ENCODE assay signal across 8 cellular contexts in the genomic region with DNA sequence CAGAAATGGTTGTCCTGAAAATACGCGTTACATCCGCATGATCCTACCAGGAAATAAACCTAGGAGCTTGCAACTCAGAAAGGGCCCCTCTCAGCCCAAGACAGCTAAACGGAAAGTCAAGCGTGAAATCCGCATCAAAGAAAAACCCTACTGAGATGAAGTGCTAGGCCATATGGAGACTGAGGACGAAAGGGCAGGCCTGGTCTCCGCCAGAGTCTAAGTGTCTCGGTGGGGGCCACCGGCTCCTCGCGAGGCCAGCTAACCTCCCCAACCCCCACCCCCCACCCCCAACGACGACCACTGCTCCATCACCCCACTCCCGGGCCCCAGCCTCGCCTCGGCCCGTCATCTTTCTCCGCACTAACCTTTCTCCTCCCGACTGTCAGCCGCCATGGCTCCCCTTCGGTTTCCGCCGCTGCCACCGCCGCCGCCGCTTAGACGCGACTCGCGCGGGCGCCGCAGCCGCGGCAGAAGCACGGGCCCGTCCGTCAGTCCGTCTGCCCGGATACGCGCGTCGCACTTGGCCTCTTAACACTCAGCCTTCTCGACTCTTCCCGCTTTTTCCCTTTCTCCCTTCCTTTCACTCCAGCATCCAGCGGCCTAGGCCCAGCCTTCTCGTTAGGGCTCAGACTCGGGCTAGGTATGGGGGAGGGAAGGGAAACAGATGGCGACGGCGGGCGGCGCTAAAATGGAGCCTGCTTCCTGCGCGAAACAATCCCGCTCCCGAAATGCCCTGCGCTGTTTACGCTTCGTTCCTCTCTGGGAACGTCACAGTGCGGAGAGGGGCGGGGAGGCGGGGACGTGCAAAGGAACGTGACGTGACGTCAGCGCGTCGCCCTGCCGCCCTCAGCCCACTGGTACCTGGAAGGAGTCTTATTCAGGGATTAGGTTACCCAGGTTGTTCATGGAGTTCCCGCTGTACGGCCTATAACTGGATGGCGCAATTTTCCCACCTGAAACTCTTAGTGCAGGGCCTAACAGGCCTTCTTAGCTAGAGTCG. TPM values are rescaled to one million over a fixed set of nuclear protein-coding genes. Genes with fewer than 3 reads are reported as not detected.
DNase-seq lines count a peak whose midpoint lies in the region; ATAC-seq, FAIRE-seq and TF ChIP-seq lines count a peak whose summit lies in the region.

TSS of gene YTHDC1 (minus strand) at position 730 of the 1,000 bp plus-strand sequence. CDS start at position 393, 337 bp downstream.

- H3K36me3 ChIP-seq in OCI-LY3 (replicated peaks; ENCODE audit: low read depth, low read length): peaks cover 6% of the 10 kb centered on the region

- DNase-seq in D721Med (ENCODE audit: insufficient read length, low spot score) (peak; percentile 90), HuH-7 (ENCODE audit: low spot score) (peak; percentile 93), endothelial cell (ENCODE audit: low spot score) (peak; percentile 92), mesothelial cell of epicardium (ENCODE audit: low spot score in 2 of 2, unreplicated experiment in 2 of 2) (peak; percentile 88 to 96)
- peak; percentile 94 for DNase-seq in activated CD8-positive, alpha-beta memory T cell treated with anti-CD3 and anti-CD28 coated beads, Interleukin-2, amount 50 U/mL, for 48 hours
- peak; percentile 89 to 91 for DNase-seq in stimulated activated CD8-positive, alpha-beta memory T cell treated with anti-CD3 and anti-CD28 coated beads, Interleukin-15, amount 100 ng/mL, for 48 hours (ENCODE audit: low read depth in 2 of 2)

- peak; percentile 98 for ATAC-seq in GM21515 (IDR thresholded peaks at IDR 0.05; ENCODE audit: unreplicated experiment)

- H2AFZ ChIP-seq in OCI-LY3 (ENCODE audit: low read depth, low read length): peak within 1 kb of the TSS; percentile 93

- no peaks in the 10 kb centered on the region for H3K9me3 Mint-ChIP-seq in endothelial cell (ENCODE audit: unreplicated experiment)
- H3K9me3 Mint-ChIP-seq in mesothelial cell of epicardium: no peaks in the 10 kb centered on the region

- no peak for TF ChIP-seq CTCF in D721Med (IDR thresholded peaks at IDR 0.05; ENCODE audit: insufficient read depth, missing control alignments)
- TF ChIP-seq CTCF in OCI-LY3 (IDR thresholded peaks at IDR 0.05; ENCODE audit: low read depth, low read length): no peak
- TF ChIP-seq CTCF in endothelial cell (IDR thresholded peaks at IDR 0.05; ENCODE audit: unreplicated experiment): no peak
- TF ChIP-seq CTCF in mesothelial cell of epicardium (IDR thresholded peaks at IDR 0.05; ENCODE audit: unreplicated experiment): no peak

- H3K4me1 Mint-ChIP-seq in endothelial cell (ENCODE audit: unreplicated experiment) (peaks cover 21% of the 10 kb centered on the region), mesothelial cell of epicardium (peaks cover 25% of the 10 kb centered on the region)

- H3K27me3 Mint-ChIP-seq in endothelial cell (ENCODE audit: unreplicated experiment) (peaks cover 15% of the 10 kb centered on the region), mesothelial cell of epicardium (ENCODE audit: low read depth) (no peaks in the 10 kb centered on the region)

- H3K9me3 ChIP-seq in OCI-LY3 (ENCODE audit: insufficient read depth, low read length): no peaks in the 10 kb centered on the region

- peak within 1 kb of the TSS; percentile 76 for H3K27ac ChIP-seq in OCI-LY3 (ENCODE audit: low read length)

- peaks cover 43% of the 10 kb centered on the region for H4K20me1 ChIP-seq in OCI-LY3 (ENCODE audit: insufficient read depth, low read length)

- H3K9ac ChIP-seq in OCI-LY3 (ENCODE audit: low read length): peak within 1 kb of the TSS; percentile 97

- H3K79me2 ChIP-seq in OCI-LY3 (ENCODE audit: low read length): peaks cover 52% of the 10 kb centered on the region

- H3K4me3 Mint-ChIP-seq in endothelial cell (ENCODE audit: unreplicated experiment) (peak within 1 kb of the TSS; percentile 99), mesothelial cell of epicardium (peak within 1 kb of the TSS; percentile 80)

- H3K4me1 ChIP-seq in OCI-LY3 (ENCODE audit: low read length): peaks cover 27% of the 10 kb centered on the region

- peak within 1 kb of the TSS; percentile 97 for H3K4me2 ChIP-seq in OCI-LY3 (ENCODE audit: low read length)

- H3K27me3 ChIP-seq in OCI-LY3 (ENCODE audit: low read depth, low read length): no peaks in the 10 kb centered on the region

- H3K36me3 Mint-ChIP-seq in endothelial cell (ENCODE audit: low read depth, unreplicated experiment): peaks cover 6% of the 10 kb centered on the region
- H3K36me3 Mint-ChIP-seq in mesothelial cell of epicardium: peaks cover 2% of the 10 kb centered on the region

- H3K4me3 ChIP-seq in OCI-LY3 (ENCODE audit: low read length): peak within 1 kb of the TSS; percentile 94

- H3K27ac Mint-ChIP-seq in endothelial cell (ENCODE audit: unreplicated experiment): peak within 1 kb of the TSS; percentile 100
- peak within 1 kb of the TSS; percentile 100 for H3K27ac Mint-ChIP-seq in mesothelial cell of epicardium

- peak; percentile 81 for FAIRE-seq in D721Med (lab: Jason Lieb, UNC)

RNA-seq across cellular contexts. Expression of gene YTHDC1, which starts in this region (rescaled TPM):
- total RNA-seq in endothelial cell (ENCODE audit: unreplicated experiment): 110 TPM
- total RNA-seq in mesothelial cell of epicardium: 137 to 146 TPM (median 146 TPM) in 3 replicates

Comparison
In these comparisons a context has a peak if more than half of its experiments do, and no peak if none do; other contexts are left out.
1. Peak in every context shown above with its lines: DNase-seq, ATAC-seq, H3K4me3 ChIP-seq and H3K27ac ChIP-seq.